10 cellular contexts compared by ENCODE assay signal in genomic region chr2:181465686-181466375, GRCh38. TPM values are rescaled to one million over a fixed set of nuclear protein-coding genes. Genes with fewer than 3 reads are reported as not detected.
DNase-seq lines count a peak whose midpoint lies in the region; ATAC-seq and TF ChIP-seq lines count a peak whose summit lies in the region.
"Had no signal": no experiment of that assay in that cellular context is flagged by ENCODE, and none has a peak within 500 bp of the region (broad histone marks: within the 10 kb centered on the region; RNA-seq: fewer than 3 reads in every experiment).

No MANE protein-coding gene starts in this region.

- no peaks in the 10 kb centered on the region for H3K9me3 ChIP-seq in CD4-positive, alpha-beta memory T cell (ENCODE audit: control insufficient read depth in 1 of 2, low read length in 2 of 2)
- H3K9me3 ChIP-seq: psoas muscle had no signal

- peaks cover 56 to 91% (median 68%) of the 10 kb centered on the region in 4 donors for H3K4me1 Mint-ChIP-seq in CD4-positive, alpha-beta memory T cell
- peaks cover 73% of the 10 kb centered on the region for H3K4me1 Mint-ChIP-seq in activated T-helper 2 cell treated with anti-CD3 and anti-CD28 coated beads, Interferon-gamma antibody, Interleukin-2, Interleukin-4, amounts not matched to agents 10 μg/mL and 5 μg/mL and 100 μg/mL, durations not matched to agents 14 hours and 24 hours and 36 hours (ENCODE audit: low read depth)
- H3K4me1 Mint-ChIP-seq in memory B cell = peaks cover 54% of the 10 kb centered on the region

- CTCF ChIA-PET in CD4-positive, alpha-beta memory T cell (lab: Charles Lee; ENCODE audit: partially characterized antibody) = interaction anchor here (0.6 to 3.9 kb wide), 32 partner anchors 8 to 406 kb away, joined by 3 to 50 read pairs (median 4); partner anchors contain the start of gene ITGA4

- no peaks in the 10 kb centered on the region for H3K27me3 ChIP-seq in CD4-positive, alpha-beta memory T cell (ENCODE audit: insufficient read depth, low read length)

- peaks cover 63 to 64% of the 10 kb centered on the region in 2 donors for H3K36me3 Mint-ChIP-seq in CD4-positive, alpha-beta memory T cell
- H3K36me3 Mint-ChIP-seq in activated T-helper 2 cell treated with anti-CD3 and anti-CD28 coated beads, Interferon-gamma antibody, Interleukin-2, Interleukin-4, amounts not matched to agents 10 μg/mL and 5 μg/mL and 100 μg/mL, durations not matched to agents 14 hours and 24 hours and 36 hours (ENCODE audit: low read depth) = peaks cover 74% of the 10 kb centered on the region
- H3K36me3 Mint-ChIP-seq in memory B cell = peaks cover 31% of the 10 kb centered on the region

- peaks cover 76% of the 10 kb centered on the region for H3K4me1 ChIP-seq in CD4-positive, alpha-beta memory T cell (ENCODE audit: insufficient read depth, low read length)
- H3K4me1 ChIP-seq: psoas muscle had no signal

- no peaks in the 10 kb centered on the region for H3K9me3 Mint-ChIP-seq in CD4-positive, alpha-beta memory T cell
- peaks cover 3% of the 10 kb centered on the region for H3K9me3 Mint-ChIP-seq in activated T-helper 2 cell treated with anti-CD3 and anti-CD28 coated beads, Interferon-gamma antibody, Interleukin-2, Interleukin-4, amounts not matched to agents 10 μg/mL and 5 μg/mL and 100 μg/mL, durations not matched to agents 14 hours and 24 hours and 36 hours
- H3K9me3 Mint-ChIP-seq in memory B cell = no peaks in the 10 kb centered on the region

- no peak for DNase-seq in CD4-positive, alpha-beta memory T cell
- DNase-seq in HFF-Myc (ENCODE audit: extremely low read depth, low read depth) (peak; percentile 75), memory B cell (ENCODE audit: low spot score in 2 of 2) (no peak), Ammon's horn (ENCODE audit: low spot score) (no peak), NCI-H2081 (lab: John Stamatoyannopoulos, UW) (no peak)
- DNase-seq in activated T-helper 2 cell treated with anti-CD3 and anti-CD28 coated beads, Interferon-gamma antibody, Interleukin-2, Interleukin-4, amounts not matched to agents 10 μg/mL and 5 μg/mL and 100 μg/mL, durations not matched to agents 14 hours and 24 hours and 36 hours (ENCODE audit: low spot score) = no peak

- TF ChIP-seq CTCF in HFF-Myc (IDR thresholded peaks at IDR 0.05; ENCODE audit: low read depth, low read length, missing control alignments) = no peak

- ATAC-seq in memory B cell (ENCODE audit: low read depth) (no peak), HG02678 (IDR thresholded peaks at IDR 0.05; ENCODE audit: unreplicated experiment) (no peak), GM18873 (IDR thresholded peaks at IDR 0.05; ENCODE audit: low FRiP score, unreplicated experiment) (no peak)
- ATAC-seq: psoas muscle, Right ventricle myocardium inferior had no signal

- peak overlapping the region; percentile 56 for H3K27ac ChIP-seq in CD4-positive, alpha-beta memory T cell (ENCODE audit: low read depth, low read length)
- H3K27ac ChIP-seq: psoas muscle had no signal

- peaks cover 9% of the 10 kb centered on the region for H3K36me3 ChIP-seq in CD4-positive, alpha-beta memory T cell (ENCODE audit: insufficient read depth, low read length)

- H3K27me3 Mint-ChIP-seq in CD4-positive, alpha-beta memory T cell = no peaks in the 10 kb centered on the region
- no peaks in the 10 kb centered on the region for H3K27me3 Mint-ChIP-seq in activated T-helper 2 cell treated with anti-CD3 and anti-CD28 coated beads, Interferon-gamma antibody, Interleukin-2, Interleukin-4, amounts not matched to agents 10 μg/mL and 5 μg/mL and 100 μg/mL, durations not matched to agents 14 hours and 24 hours and 36 hours (ENCODE audit: low read depth)
- no peaks in the 10 kb centered on the region for H3K27me3 Mint-ChIP-seq in memory B cell

- H3K4me3 ChIP-seq in CD4-positive, alpha-beta memory T cell (ENCODE audit: low read length in 2 of 2) = no peak overlapping the region
- H3K4me3 ChIP-seq in HFF-Myc (replicated peaks; ENCODE audit: low read depth, low read length) = no peak overlapping the region
- H3K4me3 ChIP-seq: psoas muscle had no signal

- peak overlapping the region; percentile 33 to 81 (median 66) for H3K4me3 Mint-ChIP-seq in CD4-positive, alpha-beta memory T cell
- no peak overlapping the region for H3K4me3 Mint-ChIP-seq in activated T-helper 2 cell treated with anti-CD3 and anti-CD28 coated beads, Interferon-gamma antibody, Interleukin-2, Interleukin-4, amounts not matched to agents 10 μg/mL and 5 μg/mL and 100 μg/mL, durations not matched to agents 14 hours and 24 hours and 36 hours (ENCODE audit: low read depth)
- H3K4me3 Mint-ChIP-seq in memory B cell = no peak overlapping the region

- H3K27ac Mint-ChIP-seq in CD4-positive, alpha-beta memory T cell = peak overlapping the region; percentile 73 to 94 (median 86)
- H3K27ac Mint-ChIP-seq in activated T-helper 2 cell treated with anti-CD3 and anti-CD28 coated beads, Interferon-gamma antibody, Interleukin-2, Interleukin-4, amounts not matched to agents 10 μg/mL and 5 μg/mL and 100 μg/mL, durations not matched to agents 14 hours and 24 hours and 36 hours = peak overlapping the region; percentile 85
- H3K27ac Mint-ChIP-seq in memory B cell = peak overlapping the region; percentile 74

- intact Hi-C loops in CD4-positive, alpha-beta memory T cell (cut with micrococcal nuclease) = loop anchor here (1.0 to 5.0 kb wide), 7 partner anchors 9 to 1342 kb away; partner anchors contain the start of gene ITGA4
- intact Hi-C loops in activated T-helper 2 cell treated with anti-CD3 and anti-CD28 coated beads, Interferon-gamma antibody, Interleukin-2, Interleukin-4, amounts not matched to agents 10 μg/mL and 5 μg/mL and 100 μg/mL, durations not matched to agents 14 hours and 24 hours and 36 hours (cut with micrococcal nuclease) = loop anchor here (1.0 to 10.0 kb wide), 2 partner anchors 8 to 249 kb away; no protein-coding TSS in a partner anchor

- POLR2A ChIA-PET in CD4-positive, alpha-beta memory T cell (lab: Charles Lee; ENCODE audit: partially characterized antibody) = interaction anchor here (0.6 to 7.2 kb wide), 10 partner anchors 8 to 361 kb away, joined by 3 to 111 read pairs (median 4); partner anchors contain the start of gene ITGA4

RNA-seq across cellular contexts. Expression of gene ITGA4, which starts 8.6 kb away (rescaled TPM):
- 100 to 1,000 TPM; 278 to 297 TPM for total RNA-seq in CD4-positive, alpha-beta memory T cell
- 100 to 1,000 TPM; 219 to 256 TPM for polyA plus RNA-seq in CD4-positive, alpha-beta memory T cell
- total RNA-seq in activated T-helper 2 cell treated with anti-CD3 and anti-CD28 coated beads, Interferon-gamma antibody, Interleukin-2, Interleukin-4, amounts not matched to agents 10 μg/mL and 5 μg/mL and 100 μg/mL, durations not matched to agents 14 hours and 24 hours and 36 hours = 96.5 and 106 TPM in 2 replicates

Comparison
In these comparisons a context has a peak if more than half of its experiments do, and no peak if none do; other contexts are left out.
1. H3K4me3 Mint-ChIP-seq: peak in CD4-positive, alpha-beta memory T cell (8 of 8); none in activated T-helper 2 cell treated with anti-CD3 and anti-CD28 coated beads, Interferon-gamma antibody, Interleukin-2, Interleukin-4, amounts not matched to agents 10 μg/mL and 5 μg/mL and 100 μg/mL, durations not matched to agents 14 hours and 24 hours and 36 hours (single experiment) and memory B cell (single experiment).
2. Peak in every context shown above with its lines, with median percentiles within 50 percentile points of each other: H3K27ac Mint-ChIP-seq.